14 cellular contexts compared by ENCODE assay signal in the genomic region with DNA sequence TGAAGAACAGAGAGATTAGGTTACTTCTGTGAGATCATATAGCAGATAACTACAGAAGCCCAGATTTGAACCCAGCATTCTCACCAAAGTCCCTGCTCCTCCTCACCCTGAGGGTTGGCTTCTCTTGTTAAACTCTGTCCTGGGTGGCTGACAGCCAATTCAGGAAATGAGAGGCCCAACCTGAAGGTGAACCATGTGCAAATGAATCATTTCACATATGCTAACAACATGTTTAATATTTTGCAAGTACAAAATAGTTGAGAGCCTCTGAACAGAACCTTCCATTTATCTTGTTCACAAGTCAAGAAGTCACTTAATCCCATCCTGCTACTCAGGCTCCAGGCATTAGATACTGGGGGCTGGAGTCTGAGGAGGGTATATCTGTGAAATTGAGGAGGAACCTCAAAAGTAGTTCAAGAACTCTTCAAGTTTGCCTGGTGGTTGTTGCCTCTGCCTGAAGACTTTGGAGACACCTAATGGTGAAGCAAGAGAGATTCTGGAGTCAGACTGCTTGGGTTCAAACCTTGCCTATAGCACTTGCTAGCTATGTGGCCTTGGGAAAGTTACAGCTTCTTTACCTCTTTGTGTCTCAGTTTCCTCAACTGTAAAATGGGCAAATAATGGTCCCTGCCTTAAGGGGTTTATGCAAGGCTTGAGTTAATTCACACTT.
DNase-seq lines count a peak whose midpoint lies in the region.
"Had no signal": no experiment of that assay in that cellular context is flagged by ENCODE, and none has a peak within 500 bp of the region (broad histone marks: within the 10 kb centered on the region; RNA-seq: fewer than 3 reads in every experiment).

No MANE protein-coding gene starts in this region.

- no peaks in the 10 kb centered on the region for H3K27me3 Mint-ChIP-seq in activated naive CD4-positive, alpha-beta T cell treated with anti-CD3 and anti-CD28 coated beads for 36 hours (ENCODE audit: low read depth)
- H3K27me3 Mint-ChIP-seq: stimulated activated naive CD8-positive, alpha-beta T cell treated with anti-CD3 and anti-CD28 coated beads, Interleukin-15, amount 100 ng/mL, for 72 hours had no signal

- H3K4me1 Mint-ChIP-seq in activated naive CD4-positive, alpha-beta T cell treated with anti-CD3 and anti-CD28 coated beads for 36 hours (ENCODE audit: low read depth) = no peaks in the 10 kb centered on the region
- H3K4me1 Mint-ChIP-seq: stimulated activated naive CD8-positive, alpha-beta T cell treated with anti-CD3 and anti-CD28 coated beads, Interleukin-15, amount 100 ng/mL, for 72 hours had no signal

- no peaks in the 10 kb centered on the region for H3K36me3 ChIP-seq in MG63
- H3K36me3 ChIP-seq in mesendoderm (ENCODE audit: control insufficient read depth, insufficient read depth, low read length) = no peaks in the 10 kb centered on the region

- H3K4me2 ChIP-seq in mesendoderm (ENCODE audit: low read length) = no peak overlapping the region
- H3K4me2 ChIP-seq: hepatocyte had no signal

- H3K9ac ChIP-seq in mesendoderm (ENCODE audit: low read length) = no peak overlapping the region

- H3K27ac ChIP-seq in mesendoderm (ENCODE audit: low read depth, low read length) = no peak overlapping the region
- H3K27ac ChIP-seq: hepatocyte had no signal

- H2BK5ac ChIP-seq in mesendoderm (ENCODE audit: low read length) = no peak overlapping the region

- no peak overlapping the region for H4K5ac ChIP-seq in mesendoderm (ENCODE audit: low read length)

- H3K18ac ChIP-seq in mesendoderm (ENCODE audit: low read length) = no peak overlapping the region

- intact Hi-C loops in activated naive CD4-positive, alpha-beta T cell treated with anti-CD3 and anti-CD28 coated beads for 36 hours (cut with micrococcal nuclease) = no loop called here

- DNase-seq in GM04504 (ENCODE audit: low read depth) (peak; percentile 84), MG63 (peak; percentile 11), cerebellar cortex (ENCODE audit: low spot score) (peak; percentile 8), mesendoderm (peak; percentile 15), NCI-H2196 treated with DMSO at 0.1 percent for 48 hours (lab: John Stamatoyannopoulos, UW; ENCODE audit: unreplicated experiment) (no peak), inferior parietal cortex (ENCODE audit: extremely low spot score) (no peak)
- DNase-seq in activated naive CD4-positive, alpha-beta T cell treated with anti-CD3 and anti-CD28 coated beads for 36 hours = no peak
- DNase-seq: activated CD4-positive, alpha-beta T cell treated with anti-CD3 and anti-CD28 coated beads for 48 hours; NCI-H1417 treated with DMSO at 0.1 percent for 48 hours; NCI-H748 treated with DMSO at 0.1 percent for 48 hours; stimulated activated CD4-positive, alpha-beta T cell treated with anti-CD3 and anti-CD28 coated beads, Interleukin-4, amount 100 ng/mL, for 24 hours; stimulated activated naive CD8-positive, alpha-beta T cell treated with anti-CD3 and anti-CD28 coated beads, Interleukin-15, amount 100 ng/mL, for 72 hours had no signal

- H3K4me1 ChIP-seq in mesendoderm (ENCODE audit: control insufficient read depth, low read depth, low read length) = no peaks in the 10 kb centered on the region

- no peak overlapping the region for H2AK5ac ChIP-seq in mesendoderm (ENCODE audit: low read length)

- H4K8ac ChIP-seq in mesendoderm (ENCODE audit: low read depth, low read length) = no peak overlapping the region

- CTCF ChIA-PET in activated naive CD4-positive, alpha-beta T cell treated with anti-CD3 and anti-CD28 coated beads for 36 hours (lab: Charles Lee) = no interaction called here

- no peak overlapping the region for H2BK120ac ChIP-seq in mesendoderm (ENCODE audit: low read depth, low read length)

- H3K79me1 ChIP-seq in mesendoderm (ENCODE audit: low read length) = no peaks in the 10 kb centered on the region

- H3K27me3 ChIP-seq in MG63 = no peaks in the 10 kb centered on the region
- H3K27me3 ChIP-seq in mesendoderm (ENCODE audit: insufficient read depth, low read length, poor library complexity) = no peaks in the 10 kb centered on the region
- H3K27me3 ChIP-seq: hepatocyte had no signal

- H3K27ac Mint-ChIP-seq in activated naive CD4-positive, alpha-beta T cell treated with anti-CD3 and anti-CD28 coated beads for 36 hours = no peak overlapping the region
- H3K27ac Mint-ChIP-seq: mesothelial cell of epicardium; stimulated activated naive CD8-positive, alpha-beta T cell treated with anti-CD3 and anti-CD28 coated beads, Interleukin-15, amount 100 ng/mL, for 72 hours had no signal

- no peaks in the 10 kb centered on the region for H3K79me2 ChIP-seq in mesendoderm (ENCODE audit: control insufficient read depth, insufficient read depth, low read length)
- H3K79me2 ChIP-seq: hepatocyte had no signal

- no peak overlapping the region for H3K4ac ChIP-seq in mesendoderm (ENCODE audit: low read depth, low read length)

- H3K4me3 ChIP-seq in MG63 (no peak overlapping the region), mesendoderm (ENCODE audit: low read length) (no peak overlapping the region)
- H3K4me3 ChIP-seq: hepatocyte had no signal

- no peak overlapping the region for H3K23ac ChIP-seq in mesendoderm (ENCODE audit: low read length)

- no peak overlapping the region for H3K4me3 Mint-ChIP-seq in activated naive CD4-positive, alpha-beta T cell treated with anti-CD3 and anti-CD28 coated beads for 36 hours
- H3K4me3 Mint-ChIP-seq: mesothelial cell of epicardium; stimulated activated naive CD8-positive, alpha-beta T cell treated with anti-CD3 and anti-CD28 coated beads, Interleukin-15, amount 100 ng/mL, for 72 hours had no signal

- no peaks in the 10 kb centered on the region for H3K36me3 Mint-ChIP-seq in activated naive CD4-positive, alpha-beta T cell treated with anti-CD3 and anti-CD28 coated beads for 36 hours (ENCODE audit: low read depth)
- H3K36me3 Mint-ChIP-seq: mesothelial cell of epicardium had no signal

- H2BK15ac ChIP-seq in mesendoderm (replicated peaks; ENCODE audit: low read depth) = no peak overlapping the region

- H3K9me3 ChIP-seq in MG63 = no peaks in the 10 kb centered on the region

- no peak overlapping the region for H3K56ac ChIP-seq in mesendoderm (ENCODE audit: low read length)

- no peaks in the 10 kb centered on the region for H3K9me3 Mint-ChIP-seq in activated naive CD4-positive, alpha-beta T cell treated with anti-CD3 and anti-CD28 coated beads for 36 hours
- H3K9me3 Mint-ChIP-seq: mesothelial cell of epicardium; stimulated activated naive CD8-positive, alpha-beta T cell treated with anti-CD3 and anti-CD28 coated beads, Interleukin-15, amount 100 ng/mL, for 72 hours had no signal

Comparison
In these comparisons a context has a peak if more than half of its experiments do, and no peak if none do; other contexts are left out.
1. DNase-seq: peak in GM04504 (single experiment), MG63 (single experiment), cerebellar cortex (single experiment) and mesendoderm (single experiment); none in activated naive CD4-positive, alpha-beta T cell treated with anti-CD3 and anti-CD28 coated beads for 36 hours (single experiment), NCI-H2196 treated with DMSO at 0.1 percent for 48 hours (single experiment) and inferior parietal cortex (single experiment).